18 cellular contexts compared by ENCODE assay signal in genomic region chr1:184859381-184860105, GRCh38.
DNase-seq lines count a peak whose midpoint lies in the region; ATAC-seq and TF ChIP-seq lines count a peak whose summit lies in the region.
"Had no signal": no experiment of that assay in that cellular context is flagged by ENCODE, and none has a peak within 500 bp of the region (broad histone marks: within the 10 kb centered on the region; RNA-seq: fewer than 3 reads in every experiment).

No MANE protein-coding gene starts in this region.

- no peaks in the 10 kb centered on the region for H3K4me1 Mint-ChIP-seq in neural progenitor cell
- no peaks in the 10 kb centered on the region for H3K4me1 Mint-ChIP-seq in osteocyte (ENCODE audit: unreplicated experiment)
- H3K4me1 Mint-ChIP-seq: nephron progenitor cell had no signal

- H3K27ac Mint-ChIP-seq in neural progenitor cell (no peak overlapping the region), osteocyte (ENCODE audit: unreplicated experiment) (no peak overlapping the region)
- H3K27ac Mint-ChIP-seq: nephron progenitor cell, WTC11 had no signal

- H3F3A ChIP-seq in neural progenitor cell (ENCODE audit: low read depth): no peaks in the 10 kb centered on the region

- ATAC-seq in GM18868 (IDR thresholded peaks at IDR 0.05; ENCODE audit: unreplicated experiment): peak; percentile 89
- peak; percentile 48 for ATAC-seq in GM21786 (IDR thresholded peaks at IDR 0.05; ENCODE audit: unreplicated experiment)
- peak; percentile 56 for ATAC-seq in HG03378 (IDR thresholded peaks at IDR 0.05; ENCODE audit: unreplicated experiment)
- ATAC-seq: sciatic nerve, WTC11 had no signal

- no peaks in the 10 kb centered on the region for H3K36me3 ChIP-seq in neural progenitor cell
- H3K36me3 ChIP-seq: adrenal gland, esophagus muscularis mucosa had no signal

- H3K36me3 Mint-ChIP-seq in neural progenitor cell (no peaks in the 10 kb centered on the region), osteocyte (ENCODE audit: unreplicated experiment) (no peaks in the 10 kb centered on the region)
- H3K36me3 Mint-ChIP-seq: WTC11 had no signal

- H3K79me2 ChIP-seq in neural progenitor cell (ENCODE audit: low read depth): no peaks in the 10 kb centered on the region

- TF ChIP-seq CTCF in neural progenitor cell (IDR thresholded peaks at IDR 0.05) (no peak), osteocyte (IDR thresholded peaks at IDR 0.05) (no peak)

- DNase-seq in neural progenitor cell (ENCODE audit: low spot score) (no peak), NCI-H524 (lab: John Stamatoyannopoulos, UW) (no peak), midbrain (lab: John Stamatoyannopoulos, UW) (no peak), osteocyte (ENCODE audit: extremely low spot score, unreplicated experiment) (no peak)
- DNase-seq: activated T-cell treated with anti-CD3 and anti-CD28 coated beads for 4 hours; adrenal gland; hippocampal formation; NCI-H1048; NCI-H2227 treated with DMSO at 0.1 percent for 48 hours; nephron progenitor cell; stimulated activated CD4-positive, alpha-beta T cell treated with anti-CD3 and anti-CD28 coated beads, Interleukin-4, amount 100 ng/mL, for 4 hours; stimulated activated naive CD4-positive, alpha-beta T cell had no signal

- H3K4me3 Mint-ChIP-seq in neural progenitor cell (no peak overlapping the region), osteocyte (ENCODE audit: unreplicated experiment) (no peak overlapping the region)
- H3K4me3 Mint-ChIP-seq: nephron progenitor cell, WTC11 had no signal

- H3K9ac ChIP-seq in neural progenitor cell: no peak overlapping the region

- H3K9me3 Mint-ChIP-seq in neural progenitor cell: no peaks in the 10 kb centered on the region
- no peaks in the 10 kb centered on the region for H3K9me3 Mint-ChIP-seq in osteocyte (ENCODE audit: unreplicated experiment)
- H3K9me3 Mint-ChIP-seq: nephron progenitor cell, WTC11 had no signal

- no peaks in the 10 kb centered on the region for H3K27me3 ChIP-seq in neural progenitor cell
- H3K27me3 ChIP-seq: adrenal gland, esophagus muscularis mucosa had no signal

- H3K9me3 ChIP-seq in neural progenitor cell (ENCODE audit: low read depth): no peaks in the 10 kb centered on the region
- H3K9me3 ChIP-seq: adrenal gland, esophagus muscularis mucosa had no signal

- H3K27ac ChIP-seq in neural progenitor cell: no peak overlapping the region
- H3K27ac ChIP-seq: adrenal gland, esophagus muscularis mucosa had no signal

- no peak overlapping the region for H3K4me2 ChIP-seq in neural progenitor cell

- no peaks in the 10 kb centered on the region for H3K4me1 ChIP-seq in neural progenitor cell
- H3K4me1 ChIP-seq: adrenal gland had no signal

- H4K20me1 ChIP-seq in neural progenitor cell (ENCODE audit: low read depth): no peaks in the 10 kb centered on the region

- no peak overlapping the region for H3K4me3 ChIP-seq in neural progenitor cell
- H3K4me3 ChIP-seq: adrenal gland, esophagus muscularis mucosa had no signal

- H2AFZ ChIP-seq in neural progenitor cell (replicated peaks): peak overlapping the region; percentile 38

- H3K27me3 Mint-ChIP-seq in neural progenitor cell (ENCODE audit: insufficient read depth, low read depth) (no peaks in the 10 kb centered on the region), osteocyte (ENCODE audit: unreplicated experiment) (peaks cover 22% of the 10 kb centered on the region)
